ENCODE assay signal across 17 cellular contexts in the genomic region with DNA sequence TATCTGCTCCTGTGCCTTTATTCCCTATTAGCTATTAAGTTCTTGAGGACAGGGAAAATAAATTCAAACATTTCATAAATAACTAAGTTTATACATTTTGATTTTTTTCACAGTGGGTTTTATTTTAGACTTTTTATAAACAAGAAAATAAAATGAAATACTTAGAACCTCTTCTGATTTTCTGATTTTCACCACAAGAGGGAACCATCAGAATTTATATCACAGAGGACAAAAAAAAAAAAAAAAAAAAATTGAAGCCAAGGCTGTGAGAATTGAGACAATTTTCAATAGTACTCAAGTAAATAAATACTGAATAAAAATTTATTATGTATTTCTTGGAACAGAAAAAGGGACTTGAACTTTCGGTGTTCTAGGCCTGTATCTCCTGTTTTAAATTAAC.
DNase-seq lines count a peak whose midpoint lies in the region; ATAC-seq, FAIRE-seq and TF ChIP-seq lines count a peak whose summit lies in the region.
"Had no signal": no experiment of that assay in that cellular context is flagged by ENCODE, and none has a peak within 500 bp of the region (broad histone marks: within the 10 kb centered on the region; RNA-seq: fewer than 3 reads in every experiment).

No MANE protein-coding gene starts in this region.

- H3K9me3 Mint-ChIP-seq in GM23338: no peaks in the 10 kb centered on the region; the same call in 2 of the 3 replicates

- no peaks in the 10 kb centered on the region for H3K4me1 ChIP-seq in GM23338 (ENCODE audit: insufficient read depth)
- H3K4me1 ChIP-seq: adrenal gland had no signal

- H3K4me2 ChIP-seq in GM23338: no peak overlapping the region

- H3K36me3 ChIP-seq in GM23338 (ENCODE audit: insufficient read depth) (no peaks in the 10 kb centered on the region), bronchial epithelial cell (ENCODE audit: control insufficient read depth, insufficient read depth, low read length) (no peaks in the 10 kb centered on the region)
- H3K36me3 ChIP-seq: adrenal gland, HAP-1 had no signal

- H3K27ac ChIP-seq in GM23338 (ENCODE audit: low read depth): no peak overlapping the region
- no peak overlapping the region for H3K27ac ChIP-seq in substantia nigra (ENCODE audit: low read depth, low read length, poor library complexity, severe bottlenecking)
- H3K27ac ChIP-seq: adrenal gland had no signal

- peak in 1 of 2 experiments; percentile 34; a peak in 1 of 4 replicates for TF ChIP-seq CTCF in GM23338 (conservative IDR thresholded peaks at IDR 0.05; ENCODE audit: low read depth in 2 of 2)
- TF ChIP-seq CTCF in NB4 (IDR thresholded peaks at IDR 0.05; ENCODE audit: low read depth, low read length): no peak
- TF ChIP-seq CTCF in bronchial epithelial cell (IDR thresholded peaks at IDR 0.05; ENCODE audit: insufficient read depth, low read length, severe bottlenecking): no peak

- no peak overlapping the region for H3K27ac Mint-ChIP-seq in GM23338
- H3K27ac Mint-ChIP-seq: naive thymus-derived CD8-positive, alpha-beta T cell had no signal

- peak; percentile 3 for DNase-seq in GM23338 (ENCODE audit: low spot score)
- DNase-seq in NB4 (ENCODE audit: low read depth): peak; percentile 2
- DNase-seq in bronchial epithelial cell (ENCODE audit: low read depth): peak; percentile 1
- peak; percentile 48 for DNase-seq in myocyte (ENCODE audit: low read depth)
- no peak for DNase-seq in substantia nigra (lab: John Stamatoyannopoulos, UW)
- no peak for DNase-seq in medulla oblongata (ENCODE audit: extremely low spot score)
- DNase-seq: activated CD4-positive, CD25-positive, alpha-beta regulatory T cell; activated T-cell treated with anti-CD3 and anti-CD28 coated beads, Interleukin-2, amount 50 U/mL, for 1 hour; adrenal gland; C1 segment of cervical spinal cord; left cardiac atrium; naive thymus-derived CD8-positive, alpha-beta T cell; NCI-H1417 treated with DMSO at 0.1 percent for 48 hours had no signal

- H3K27me3 ChIP-seq in GM23338 (ENCODE audit: insufficient read depth) (no peaks in the 10 kb centered on the region), bronchial epithelial cell (ENCODE audit: control insufficient read depth, insufficient read depth, low read length) (no peaks in the 10 kb centered on the region)
- H3K27me3 ChIP-seq: adrenal gland had no signal

- no peak overlapping the region for H3K4me3 Mint-ChIP-seq in GM23338
- H3K4me3 Mint-ChIP-seq: naive thymus-derived CD8-positive, alpha-beta T cell had no signal

- no peaks in the 10 kb centered on the region for H3K79me2 ChIP-seq in GM23338 (replicated peaks; ENCODE audit: insufficient read depth)

- H3K4me1 Mint-ChIP-seq in GM23338: no peaks in the 10 kb centered on the region
- H3K4me1 Mint-ChIP-seq: naive thymus-derived CD8-positive, alpha-beta T cell had no signal

- H4K20me1 ChIP-seq in GM23338 (replicated peaks; ENCODE audit: insufficient read depth): no peaks in the 10 kb centered on the region

- no peaks in the 10 kb centered on the region for H3K36me3 Mint-ChIP-seq in GM23338 (ENCODE audit: low read depth)
- H3K36me3 Mint-ChIP-seq: naive thymus-derived CD8-positive, alpha-beta T cell had no signal

- H3K9me2 ChIP-seq in GM23338 (ENCODE audit: insufficient read depth): no peaks in the 10 kb centered on the region

- TF ChIP-seq POLR2A in NB4 (IDR thresholded peaks at IDR 0.05; ENCODE audit: extremely low read depth, insufficient read length): no peak

- H3K27me3 Mint-ChIP-seq in GM23338 (ENCODE audit: insufficient read depth, low read depth, poor library complexity): no peaks in the 10 kb centered on the region
- H3K27me3 Mint-ChIP-seq: naive thymus-derived CD8-positive, alpha-beta T cell had no signal

- H3K4me3 ChIP-seq in GM23338: no peak overlapping the region
- H3K4me3 ChIP-seq in NB4 (ENCODE audit: low read depth, low read length): no peak overlapping the region
- no peak overlapping the region for H3K4me3 ChIP-seq in bronchial epithelial cell (ENCODE audit: low read depth, low read length)
- H3K4me3 ChIP-seq: adrenal gland, HAP-1 had no signal

- FAIRE-seq in bronchial epithelial cell (lab: Jason Lieb, UNC): no peak
- FAIRE-seq: HTR-8/SVneo had no signal

- H2AFZ ChIP-seq in GM23338: no peak overlapping the region

- no peaks in the 10 kb centered on the region for H3F3A ChIP-seq in GM23338 (replicated peaks; ENCODE audit: low read depth)

- ATAC-seq in GM23338: no peak
- ATAC-seq in GM21619 (IDR thresholded peaks at IDR 0.05; ENCODE audit: unreplicated experiment): no peak
- ATAC-seq in HG03097 (IDR thresholded peaks at IDR 0.05; ENCODE audit: low FRiP score, unreplicated experiment): no peak
- ATAC-seq: left cardiac atrium; naive thymus-derived CD8-positive, alpha-beta T cell had no signal

TF ChIP-seq in GM23338, 12 proteins besides CTCF, POLR2A, EP300 and RAD21 (continues in another document):
- no peak for TF ChIP-seq CREB1 (CRISPR knock-in tag; IDR thresholded peaks at IDR 0.05; ENCODE audit: low read depth)
- no peak for TF ChIP-seq EZH2 (IDR thresholded peaks at IDR 0.05; ENCODE audit: low read depth, unreplicated experiment)
- TF ChIP-seq ZNF114 (CRISPR knock-in tag; IDR thresholded peaks at IDR 0.05): no peak
- TF ChIP-seq, protein P1, sequence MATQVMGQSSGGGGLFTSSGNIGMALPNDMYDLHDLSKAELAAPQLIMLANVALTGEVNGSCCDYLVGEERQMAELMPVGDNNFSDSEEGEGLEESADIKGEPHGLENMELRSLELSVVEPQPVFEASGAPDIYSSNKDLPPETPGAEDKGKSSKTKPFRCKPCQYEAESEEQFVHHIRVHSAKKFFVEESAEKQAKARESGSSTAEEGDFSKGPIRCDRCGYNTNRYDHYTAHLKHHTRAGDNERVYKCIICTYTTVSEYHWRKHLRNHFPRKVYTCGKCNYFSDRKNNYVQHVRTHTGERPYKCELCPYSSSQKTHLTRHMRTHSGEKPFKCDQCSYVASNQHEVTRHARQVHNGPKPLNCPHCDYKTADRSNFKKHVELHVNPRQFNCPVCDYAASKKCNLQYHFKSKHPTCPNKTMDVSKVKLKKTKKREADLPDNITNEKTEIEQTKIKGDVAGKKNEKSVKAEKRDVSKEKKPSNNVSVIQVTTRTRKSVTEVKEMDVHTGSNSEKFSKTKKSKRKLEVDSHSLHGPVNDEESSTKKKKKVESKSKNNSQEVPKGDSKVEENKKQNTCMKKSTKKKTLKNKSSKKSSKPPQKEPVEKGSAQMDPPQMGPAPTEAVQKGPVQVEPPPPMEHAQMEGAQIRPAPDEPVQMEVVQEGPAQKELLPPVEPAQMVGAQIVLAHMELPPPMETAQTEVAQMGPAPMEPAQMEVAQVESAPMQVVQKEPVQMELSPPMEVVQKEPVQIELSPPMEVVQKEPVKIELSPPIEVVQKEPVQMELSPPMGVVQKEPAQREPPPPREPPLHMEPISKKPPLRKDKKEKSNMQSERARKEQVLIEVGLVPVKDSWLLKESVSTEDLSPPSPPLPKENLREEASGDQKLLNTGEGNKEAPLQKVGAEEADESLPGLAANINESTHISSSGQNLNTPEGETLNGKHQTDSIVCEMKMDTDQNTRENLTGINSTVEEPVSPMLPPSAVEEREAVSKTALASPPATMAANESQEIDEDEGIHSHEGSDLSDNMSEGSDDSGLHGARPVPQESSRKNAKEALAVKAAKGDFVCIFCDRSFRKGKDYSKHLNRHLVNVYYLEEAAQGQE (IDR thresholded peaks at IDR 0.05; ENCODE audit: unreplicated experiment): no peak
- TF ChIP-seq JUNB (IDR thresholded peaks at IDR 0.05; ENCODE audit: unreplicated experiment): no peak
- no peak for TF ChIP-seq EZH2phosphoT487 (IDR thresholded peaks at IDR 0.05; ENCODE audit: unreplicated experiment)
- TF ChIP-seq, protein P2, sequence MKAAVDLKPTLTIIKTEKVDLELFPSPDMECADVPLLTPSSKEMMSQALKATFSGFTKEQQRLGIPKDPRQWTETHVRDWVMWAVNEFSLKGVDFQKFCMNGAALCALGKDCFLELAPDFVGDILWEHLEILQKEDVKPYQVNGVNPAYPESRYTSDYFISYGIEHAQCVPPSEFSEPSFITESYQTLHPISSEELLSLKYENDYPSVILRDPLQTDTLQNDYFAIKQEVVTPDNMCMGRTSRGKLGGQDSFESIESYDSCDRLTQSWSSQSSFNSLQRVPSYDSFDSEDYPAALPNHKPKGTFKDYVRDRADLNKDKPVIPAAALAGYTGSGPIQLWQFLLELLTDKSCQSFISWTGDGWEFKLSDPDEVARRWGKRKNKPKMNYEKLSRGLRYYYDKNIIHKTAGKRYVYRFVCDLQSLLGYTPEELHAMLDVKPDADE (IDR thresholded peaks at IDR 0.05): no peak
- no peak for TF ChIP-seq NANOG (IDR thresholded peaks at IDR 0.05; ENCODE audit: borderline replicate concordance)
- TF ChIP-seq ZNF331 (CRISPR knock-in tag; IDR thresholded peaks at IDR 0.05; ENCODE audit: low read depth): no peak

Comparison
In these comparisons a context has a peak if more than half of its experiments do, and no peak if none do; other contexts are left out.
1. DNase-seq: peak in GM23338 (single experiment), NB4 (single experiment), bronchial epithelial cell (single experiment) and myocyte (single experiment); none in substantia nigra (0 of 49) and medulla oblongata (single experiment).